In genomic region chr2:101251844-101252407, GRCh38 we compare ENCODE assay signal across 8 cellular contexts.
DNase-seq lines count a peak whose midpoint lies in the region; ATAC-seq and TF ChIP-seq lines count a peak whose summit lies in the region.

No MANE protein-coding gene starts in this region.

- peak overlapping the region; percentile 93 for H3K27ac ChIP-seq in neutrophil

- H3K36me3 ChIP-seq in neutrophil = peaks cover 21% of the 10 kb centered on the region

- H3K4me3 ChIP-seq in fibroblast of mammary gland (ENCODE audit: control insufficient read depth, low read depth, low read length) (peak overlapping the region; percentile 60), neutrophil (ENCODE audit: low read depth in 1 of 2, low read length in 1 of 2) (peak overlapping the region; percentile 89 to 97)

- H3K9me3 ChIP-seq in neutrophil = no peaks in the 10 kb centered on the region

- peaks cover 25 to 30% of the 10 kb centered on the region in 2 experiments for H3K4me1 ChIP-seq in neutrophil (ENCODE audit: control insufficient read depth in 1 of 2, insufficient read depth in 1 of 2, low read depth in 1 of 2, low read length in 1 of 2)

- peak; percentile 31 for DNase-seq in NCI-H1092 treated with DMSO at 0.1 percent for 48 hours (lab: John Stamatoyannopoulos, UW)
- no peak for DNase-seq in NCI-H1092 (lab: John Stamatoyannopoulos, UW)
- peak; percentile 80 for DNase-seq in NCI-H1105 treated with DMSO at 0.1 percent for 48 hours (lab: John Stamatoyannopoulos, UW)
- DNase-seq in activated CD4-positive, alpha-beta T cell treated with anti-CD3 and anti-CD28 coated beads for 48 hours = peak; percentile 41
- no peak for DNase-seq in fibroblast of mammary gland (ENCODE audit: low read depth)
- no peak for DNase-seq in SW 1271 (lab: John Stamatoyannopoulos, UW)

- H3K27me3 ChIP-seq in neutrophil = no peaks in the 10 kb centered on the region

- TF ChIP-seq CTCF in fibroblast of mammary gland (conservative IDR thresholded peaks at IDR 0.05; ENCODE audit: control insufficient read depth, insufficient read depth, low read depth, low read length) = peak; percentile 1
- peak; percentile 8 for TF ChIP-seq CTCF in neutrophil (IDR thresholded peaks at IDR 0.05)

- ATAC-seq in HG02588 (IDR thresholded peaks at IDR 0.05; ENCODE audit: unreplicated experiment) = peak; percentile 49

Comparison
In these comparisons a context has a peak if more than half of its experiments do, and no peak if none do; other contexts are left out.
1. DNase-seq: peak in NCI-H1092 treated with DMSO at 0.1 percent for 48 hours (single experiment), NCI-H1105 treated with DMSO at 0.1 percent for 48 hours (single experiment) and activated CD4-positive, alpha-beta T cell treated with anti-CD3 and anti-CD28 coated beads for 48 hours (single experiment); none in NCI-H1092 (single experiment), fibroblast of mammary gland (single experiment) and SW 1271 (0 of 2).